8 cellular contexts compared by ENCODE assay signal in genomic region chrX:48540015-48540350, GRCh38. TPM values are rescaled to one million over a fixed set of nuclear protein-coding genes. Genes with fewer than 3 reads are reported as not detected.
DNase-seq lines count a peak whose midpoint lies in the region; ATAC-seq and TF ChIP-seq lines count a peak whose summit lies in the region.

No MANE protein-coding gene starts in this region.

- H3K4me2 ChIP-seq in OCI-LY7 (ENCODE audit: low read length), result peak overlapping the region; percentile 97

- intact Hi-C loops in OCI-LY7 (cut with micrococcal nuclease; ENCODE audit: unreplicated experiment) (no loop called here), left cardiac atrium (cut with DNase I) (no loop called here), sigmoid colon (cut with DNase I) (no loop called here)

- no peak for TF ChIP-seq POLR2A in sigmoid colon (IDR thresholded peaks at IDR 0.05)

- WGBS in sigmoid colon, 2 donors, result 1% methylated on average over 12 of the region's 12 CpGs

- CTCF ChIA-PET in OCI-LY7 (lab: Charles Lee; ENCODE audit: unreplicated experiment), result interaction anchor here (0.6 to 1.2 kb wide), 2 partner anchors 32 to 72 kb away, joined by 3 to 4 read pairs; no protein-coding TSS in a partner anchor

- peaks cover 0 to 3% (median 0%) of the 10 kb centered on the region in 3 donors for H3K27me3 ChIP-seq in sigmoid colon

- peak; percentile 17; the same call in 1 of the 2 replicates for TF ChIP-seq CTCF in OCI-LY7 (conservative IDR thresholded peaks at IDR 0.05; ENCODE audit: low read length)
- no peak for TF ChIP-seq CTCF in sigmoid colon (IDR thresholded peaks at IDR 0.05)

- H4K20me1 ChIP-seq in OCI-LY7 (ENCODE audit: insufficient read depth, low read length), result 0 out of 2 replicates have a peak, but pooled peaks cover 5% of the 10 kb centered on the region

- peak; percentile 62 for DNase-seq in NK-92 treated with Interleukin-12 subunit alpha and Interleukin-12 subunit beta, amount 100 ng/mL, for 24 hours (lab: John Stamatoyannopoulos, UW)
- DNase-seq in NK-92 (lab: John Stamatoyannopoulos, UW; ENCODE audit: unreplicated experiment), result no peak
- DNase-seq in OCI-LY7 (ENCODE audit: low spot score), result no peak
- peak in 1 of 2 donors; percentile 60 for DNase-seq in activated naive CD4-positive, alpha-beta T cell treated with anti-CD3 and anti-CD28 coated beads, Interleukin-2, amount 50 U/mL, for 72 hours (ENCODE audit: low spot score in 2 of 2)
- peak; percentile 42 for DNase-seq in left cardiac atrium
- no peak for DNase-seq in sigmoid colon
- no peak for DNase-seq in OCI-M2 (lab: John Stamatoyannopoulos, UW; ENCODE audit: unreplicated experiment)

- H3K4me3 ChIP-seq in OCI-LY7 (ENCODE audit: low read depth, low read length, poor library complexity, severe bottlenecking) (peak overlapping the region; percentile 80), sigmoid colon (peak overlapping the region; percentile 60 to 70 (median 66))

- peaks cover 29% of the 10 kb centered on the region for H3K36me3 ChIP-seq in OCI-LY7 (ENCODE audit: insufficient read depth, low read length)
- peaks cover 0 to 10% (median 2%) of the 10 kb centered on the region in 4 donors for H3K36me3 ChIP-seq in sigmoid colon

- H3K9me3 ChIP-seq in OCI-LY7 (ENCODE audit: low read length) (no peaks in the 10 kb centered on the region), sigmoid colon (no peaks in the 10 kb centered on the region)

- no peak for TF ChIP-seq EP300 in sigmoid colon (IDR thresholded peaks at IDR 0.05)

- peaks cover 12% of the 10 kb centered on the region for H3K79me2 ChIP-seq in OCI-LY7 (ENCODE audit: insufficient read depth, low read depth, low read length)

- peak overlapping the region; percentile 55; the same call in 1 of the 2 replicates for H2AFZ ChIP-seq in OCI-LY7 (ENCODE audit: low read length)

- POLR2A ChIA-PET in OCI-LY7 (lab: Charles Lee), result interaction anchor here (1.6 to 1.9 kb wide), 3 partner anchors 34 to 71 kb away, joined by 4 to 8 read pairs (median 6); partner anchors contain the start of gene RBM3

- H3K9me2 ChIP-seq in OCI-LY7 (ENCODE audit: insufficient read depth, low read length), result no peaks in the 10 kb centered on the region

- H3K27ac Mint-ChIP-seq in activated naive CD4-positive, alpha-beta T cell treated with anti-CD3 and anti-CD28 coated beads, Interleukin-2, amount 50 U/mL, for 72 hours, result peak overlapping the region; percentile 86 to 91

- peaks cover 8% of the 10 kb centered on the region in 2 donors for H3K36me3 Mint-ChIP-seq in activated naive CD4-positive, alpha-beta T cell treated with anti-CD3 and anti-CD28 coated beads, Interleukin-2, amount 50 U/mL, for 72 hours

- H3K27ac ChIP-seq in OCI-LY7 (ENCODE audit: low read depth, low read length, poor library complexity, severe bottlenecking) (peak overlapping the region; percentile 69), sigmoid colon (peak overlapping the region; percentile 88 to 91 (median 90))

- BruUV-seq in OCI-LY7 (replicated peaks; lab: Mats Ljungman, UMichigan), result no TSS peak

- H3K4me1 ChIP-seq in OCI-LY7 (ENCODE audit: insufficient read depth, low read length, poor library complexity, severe bottlenecking), result peaks cover 17% of the 10 kb centered on the region
- H3K4me1 ChIP-seq in sigmoid colon, result peaks cover 0 to 11% (median 3%) of the 10 kb centered on the region in 4 donors

- peak; percentile 17 for ATAC-seq in HG02884 (IDR thresholded peaks at IDR 0.05; ENCODE audit: unreplicated experiment)
- peak; percentile 51 to 60 for ATAC-seq in activated naive CD4-positive, alpha-beta T cell treated with anti-CD3 and anti-CD28 coated beads, Interleukin-2, amount 50 U/mL, for 72 hours
- ATAC-seq in left cardiac atrium, result peak; percentile 69 to 84

- H3K9me3 Mint-ChIP-seq in activated naive CD4-positive, alpha-beta T cell treated with anti-CD3 and anti-CD28 coated beads, Interleukin-2, amount 50 U/mL, for 72 hours, result no peaks in the 10 kb centered on the region

RNA-seq across cellular contexts. Expression of gene TBC1D25, which starts 0.5 kb away (rescaled TPM):
- total RNA-seq in OCI-LY7 (2014; rRNA removed; shearing (Covaris generic)), result 6.8 and 7.6 TPM in 2 replicates
- total RNA-seq in OCI-LY7 (2022) (11.2 and 14.1 TPM in 2 replicates), left cardiac atrium (10 to 100 TPM; 12.4 to 18.1 TPM), sigmoid colon (10 to 100 TPM; 10.4 to 14.6 (median 11.9) TPM)
- total RNA-seq in activated naive CD4-positive, alpha-beta T cell treated with anti-CD3 and anti-CD28 coated beads, Interleukin-2, amount 50 U/mL, for 72 hours, result 10 to 100 TPM; 18.8 to 22.2 TPM
- 1 to 10 TPM; 5.8 to 9.6 (median 7.8) TPM for polyA plus RNA-seq in sigmoid colon

RNA-seq across cellular contexts. Expression of gene EBP, which starts 18.4 kb away (rescaled TPM):
- total RNA-seq in OCI-LY7 (2014; rRNA removed; shearing (Covaris generic)), result 94.4 and 101 TPM in 2 replicates
- total RNA-seq in OCI-LY7 (2022), result 110 and 126 TPM in 2 replicates
- 100 to 1,000 TPM; 107 to 176 TPM for total RNA-seq in activated naive CD4-positive, alpha-beta T cell treated with anti-CD3 and anti-CD28 coated beads, Interleukin-2, amount 50 U/mL, for 72 hours
- 10 to 100 TPM; 68.8 to 85.2 TPM for total RNA-seq in left cardiac atrium
- 10 to 100 TPM; 14.3 to 25.3 (median 18.6) TPM for total RNA-seq in sigmoid colon
- 100 to 1,000 TPM in 1 of 3 donors, 10 to 100 TPM in 2; 47.4 to 310 (median 65.4) TPM for polyA plus RNA-seq in sigmoid colon

RNA-seq across cellular contexts. Expression of gene PORCN, which starts 31.2 kb away (rescaled TPM):
- 4.2 and 8.4 TPM in 2 replicates for total RNA-seq in OCI-LY7 (2014; rRNA removed; shearing (Covaris generic))
- total RNA-seq in OCI-LY7 (2022) (9.9 and 11.3 TPM in 2 replicates), left cardiac atrium (10 to 100 TPM; 11.1 to 19.1 TPM), sigmoid colon (10 to 100 TPM; 12.2 to 13.3 (median 12.9) TPM)
- 10 to 100 TPM; 10.7 to 11.8 TPM for total RNA-seq in activated naive CD4-positive, alpha-beta T cell treated with anti-CD3 and anti-CD28 coated beads, Interleukin-2, amount 50 U/mL, for 72 hours
- 1 to 10 TPM; 1.2 to 7.4 (median 3.2) TPM for polyA plus RNA-seq in sigmoid colon

RNA-seq across cellular contexts. Expression of gene RBM3, which starts 34.3 kb away (rescaled TPM):
- total RNA-seq in OCI-LY7 (2014; rRNA removed; shearing (Covaris generic)), result 149 and 156 TPM in 2 replicates
- total RNA-seq in OCI-LY7 (2022), result 188 and 202 TPM in 2 replicates
- 100 to 1,000 TPM; 171 to 256 TPM for total RNA-seq in activated naive CD4-positive, alpha-beta T cell treated with anti-CD3 and anti-CD28 coated beads, Interleukin-2, amount 50 U/mL, for 72 hours
- total RNA-seq in left cardiac atrium, result 100 to 1,000 TPM; 129 to 242 TPM
- total RNA-seq in sigmoid colon, result 100 to 1,000 TPM in 3 of 4 donors, 10 to 100 TPM in 1; 83.9 to 209 (median 143) TPM
- 100 to 1,000 TPM; 105 to 217 (median 185) TPM for polyA plus RNA-seq in sigmoid colon

RNA-seq across cellular contexts. Expression of gene WDR13, which starts 57.3 kb away (rescaled TPM):
- total RNA-seq in OCI-LY7 (2014; rRNA removed; shearing (Covaris generic)), result 46.7 and 55.6 TPM in 2 replicates
- 40.3 and 58.5 TPM in 2 replicates for total RNA-seq in OCI-LY7 (2022)
- 10 to 100 TPM; 52.8 to 58.5 TPM for total RNA-seq in activated naive CD4-positive, alpha-beta T cell treated with anti-CD3 and anti-CD28 coated beads, Interleukin-2, amount 50 U/mL, for 72 hours
- 100 to 1,000 TPM; 142 to 178 TPM for total RNA-seq in left cardiac atrium
- 100 to 1,000 TPM in 3 of 4 donors, 10 to 100 TPM in 1; 99.9 to 132 (median 106) TPM for total RNA-seq in sigmoid colon
- 100 to 1,000 TPM in 2 of 3 donors, 10 to 100 TPM in 1; 98.1 to 106 (median 103) TPM for polyA plus RNA-seq in sigmoid colon

Comparison
In these comparisons a context has a peak if more than half of its experiments do, and no peak if none do; other contexts are left out.
1. DNase-seq: peak in NK-92 treated with Interleukin-12 subunit alpha and Interleukin-12 subunit beta, amount 100 ng/mL, for 24 hours (single experiment) and left cardiac atrium (single experiment); none in NK-92 (single experiment), OCI-LY7 (single experiment), sigmoid colon (single experiment) and OCI-M2 (single experiment).
2. ATAC-seq: peak in every context shown above with its lines; median percentile 76 in left cardiac atrium; 56 in activated naive CD4-positive, alpha-beta T cell treated with anti-CD3 and anti-CD28 coated beads, Interleukin-2, amount 50 U/mL, for 72 hours; 17 in HG02884.